ENCODE assay signal across 8 cellular contexts in the genomic region with DNA sequence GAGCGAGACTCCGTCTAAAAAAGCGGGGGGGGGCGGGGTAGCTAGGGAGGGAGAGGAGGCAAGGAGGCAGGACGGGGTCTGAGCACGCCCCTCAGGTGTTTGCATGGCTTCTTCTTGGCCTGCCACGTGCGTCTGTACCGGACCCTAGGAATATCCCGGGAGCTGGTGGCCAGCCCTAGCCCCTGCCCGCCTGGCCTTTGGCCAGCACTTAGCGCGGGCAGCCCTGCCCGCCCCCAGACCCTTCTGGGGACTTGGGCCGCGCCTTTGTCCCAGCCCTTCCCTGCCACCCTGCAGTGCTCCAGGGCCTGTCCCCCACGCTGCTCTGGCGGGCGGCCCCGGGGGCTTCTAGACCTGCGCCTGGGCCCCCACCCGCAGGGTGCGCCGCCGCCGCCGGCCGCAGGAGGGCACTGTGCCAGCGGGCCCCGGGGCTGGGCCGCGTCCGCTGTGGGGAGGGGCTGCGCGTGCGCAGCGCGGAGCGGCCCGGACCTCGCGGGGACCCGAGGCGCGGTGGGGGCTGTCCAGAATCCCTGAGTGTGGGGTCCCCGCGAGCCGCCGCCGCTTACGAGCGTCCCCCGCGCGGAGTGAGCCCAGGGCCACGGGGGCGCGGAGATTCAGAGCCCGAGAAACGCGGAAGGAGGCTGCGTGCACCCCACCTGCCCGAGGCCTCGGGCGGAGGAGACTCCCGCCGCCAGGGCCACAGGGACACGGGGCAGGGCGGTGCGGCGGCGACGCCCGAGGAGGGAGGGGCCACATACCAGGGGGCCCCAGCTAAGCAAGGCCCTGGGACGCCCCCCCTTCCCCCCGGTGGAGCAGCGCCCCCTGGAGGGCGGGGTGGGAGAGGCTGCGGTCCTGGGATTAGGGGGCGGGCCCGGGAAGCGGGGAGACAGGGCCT. TPM values are rescaled to one million over a fixed set of nuclear protein-coding genes. Genes with fewer than 3 reads are reported as not detected.
A peak's percentile ranks its signal among the peaks of the same experiment; 100 is the strongest.
DNase-seq lines count a peak whose midpoint lies in the region; ATAC-seq lines count a peak whose summit lies in the region.

No MANE protein-coding gene starts in this region.

- no peaks in the 10 kb centered on the region for H3K9me3 Mint-ChIP-seq in activated CD4-positive, alpha-beta T cell treated with anti-CD3 and anti-CD28 coated beads, Interleukin-2, amount 10 ng/mL, durations not matched to agents 24 days and 14 days

- H3K27ac ChIP-seq in duodenal mucosa (ENCODE audit: low read depth, low read length), result peak overlapping the region; percentile 84

- H3K9ac ChIP-seq in duodenal mucosa (ENCODE audit: low read depth in 1 of 2, low read length in 2 of 2), result peak overlapping the region; percentile 73 to 79

- H3K4me1 Mint-ChIP-seq in activated CD4-positive, alpha-beta T cell treated with anti-CD3 and anti-CD28 coated beads, Interleukin-2, amount 10 ng/mL, durations not matched to agents 24 days and 14 days, result peaks cover 10% of the 10 kb centered on the region

- no peaks in the 10 kb centered on the region for H3K27me3 Mint-ChIP-seq in activated CD4-positive, alpha-beta T cell treated with anti-CD3 and anti-CD28 coated beads, Interleukin-2, amount 10 ng/mL, durations not matched to agents 24 days and 14 days

- ATAC-seq in HG02678 (IDR thresholded peaks at IDR 0.05; ENCODE audit: unreplicated experiment), result peak; percentile 88

- no peaks in the 10 kb centered on the region for H3K27me3 ChIP-seq in duodenal mucosa (ENCODE audit: control insufficient read depth in 1 of 2, insufficient read depth in 2 of 2, low read length in 2 of 2)

- H3K27ac Mint-ChIP-seq in activated CD4-positive, alpha-beta T cell treated with anti-CD3 and anti-CD28 coated beads, Interleukin-2, amount 10 ng/mL, durations not matched to agents 24 days and 14 days, result no peak overlapping the region

- H3K4me3 Mint-ChIP-seq in activated CD4-positive, alpha-beta T cell treated with anti-CD3 and anti-CD28 coated beads, Interleukin-2, amount 10 ng/mL, durations not matched to agents 24 days and 14 days, result peak overlapping the region; percentile 80

- peak overlapping the region; percentile 66 to 71 for H3K4me3 ChIP-seq in duodenal mucosa (ENCODE audit: low read depth in 1 of 2, low read length in 2 of 2)

- peak; percentile 23 to 40 for DNase-seq in SHP77 (lab: John Stamatoyannopoulos, UW)
- DNase-seq in SHP77 treated with DMSO at 0.1 percent for 48 hours (lab: John Stamatoyannopoulos, UW), result no peak
- peak; percentile 60 for DNase-seq in NCI-H1105 (lab: John Stamatoyannopoulos, UW)
- peak; percentile 95 for DNase-seq in activated CD4-positive, alpha-beta T cell treated with anti-CD3 and anti-CD28 coated beads, Interleukin-2, amount 10 ng/mL, durations not matched to agents 24 days and 14 days
- peak; percentile 69 for DNase-seq in medulla oblongata (ENCODE audit: extremely low spot score)
- DNase-seq in stimulated activated CD8-positive, alpha-beta memory T cell treated with anti-CD3 and anti-CD28 coated beads, Interleukin-15, amount 100 ng/mL, for 24 hours (ENCODE audit: low read depth), result peak; percentile 71

- intact Hi-C loops in activated CD4-positive, alpha-beta T cell treated with anti-CD3 and anti-CD28 coated beads, Interleukin-2, amount 10 ng/mL, durations not matched to agents 24 days and 14 days (cut with micrococcal nuclease), result loop anchor here (1.0 kb wide), 2 partner anchors 20 to 90 kb away; a partner anchor contains a TSS

- peaks cover 2% of the 10 kb centered on the region for H3K36me3 Mint-ChIP-seq in activated CD4-positive, alpha-beta T cell treated with anti-CD3 and anti-CD28 coated beads, Interleukin-2, amount 10 ng/mL, durations not matched to agents 24 days and 14 days (ENCODE audit: low read depth)

- no peaks in the 10 kb centered on the region for H3K9me3 ChIP-seq in duodenal mucosa (ENCODE audit: control insufficient read depth in 1 of 2, low read length in 2 of 2)

- H3K36me3 ChIP-seq in duodenal mucosa (ENCODE audit: control insufficient read depth in 1 of 2, insufficient read depth in 2 of 2, low read length in 2 of 2), result peaks cover 2 to 13% of the 10 kb centered on the region in 2 donors

- H3K4me1 ChIP-seq in duodenal mucosa (ENCODE audit: control insufficient read depth in 1 of 2, insufficient read depth in 2 of 2, low read length in 2 of 2), result peaks cover 6 to 12% of the 10 kb centered on the region in 2 donors

RNA-seq across cellular contexts. Expression of gene SLC25A29, which starts 21.0 kb away (rescaled TPM):
- 16.4 and 17.0 TPM in 2 replicates for total RNA-seq in activated CD4-positive, alpha-beta T cell treated with anti-CD3 and anti-CD28 coated beads, Interleukin-2, amount 10 ng/mL, durations not matched to agents 24 days and 14 days

RNA-seq across cellular contexts. Expression of gene SLC25A47, which starts 37.9 kb away (rescaled TPM):
- not detected in 2 replicates for total RNA-seq in activated CD4-positive, alpha-beta T cell treated with anti-CD3 and anti-CD28 coated beads, Interleukin-2, amount 10 ng/mL, durations not matched to agents 24 days and 14 days

RNA-seq across cellular contexts. Expression of gene YY1, which starts 46.3 kb away (rescaled TPM):
- total RNA-seq in activated CD4-positive, alpha-beta T cell treated with anti-CD3 and anti-CD28 coated beads, Interleukin-2, amount 10 ng/mL, durations not matched to agents 24 days and 14 days, result 102 and 105 TPM in 2 replicates
